ENCODE assay signal across 12 cellular contexts in genomic region chr9:90053027-90053426, GRCh38.
A peak's percentile ranks its signal among the peaks of the same experiment; 100 is the strongest.
DNase-seq lines count a peak whose midpoint lies in the region; ATAC-seq, FAIRE-seq and TF ChIP-seq lines count a peak whose summit lies in the region.
"Had no signal": no experiment of that assay in that cellular context is flagged by ENCODE, and none has a peak within 500 bp of the region (broad histone marks: within the 10 kb centered on the region; RNA-seq: fewer than 3 reads in every experiment).

No MANE protein-coding gene starts in this region.

- H2AFZ ChIP-seq in astrocyte (ENCODE audit: low read depth, low read length) (no peak overlapping the region), neural progenitor cell (replicated peaks) (no peak overlapping the region)

- H4K20me1 ChIP-seq in astrocyte (ENCODE audit: insufficient read depth, low read length), result no peaks in the 10 kb centered on the region
- no peaks in the 10 kb centered on the region for H4K20me1 ChIP-seq in neural progenitor cell (ENCODE audit: low read depth)
- H4K20me1 ChIP-seq: BLaER1 treated with 17β-estradiol and CSF1 and Interleukin-3, amounts not matched to agents 10 nM and 100 nM had no signal

- H3K27ac ChIP-seq in astrocyte (ENCODE audit: low read depth, low read length) (no peak overlapping the region), neural progenitor cell (no peak overlapping the region)
- H3K27ac ChIP-seq: BLaER1 treated with 17β-estradiol and CSF1 and Interleukin-3, amounts not matched to agents 10 nM and 100 nM had no signal

- ATAC-seq in activated CD8-positive, alpha-beta memory T cell treated with anti-CD3 and anti-CD28 coated beads, Interleukin-2, amount 10 ng/mL, durations not matched to agents 7 days and 5 days, result no peak

- H3K4me3 Mint-ChIP-seq in activated CD8-positive, alpha-beta memory T cell treated with anti-CD3 and anti-CD28 coated beads, Interleukin-2, amount 10 ng/mL, durations not matched to agents 7 days and 5 days, result no peak overlapping the region
- H3K4me3 Mint-ChIP-seq in astrocyte (ENCODE audit: unreplicated experiment) (no peak overlapping the region), neural progenitor cell (no peak overlapping the region)

- CTCF ChIA-PET in activated CD8-positive, alpha-beta memory T cell treated with anti-CD3 and anti-CD28 coated beads, Interleukin-2, amount 10 ng/mL, durations not matched to agents 7 days and 5 days (lab: Charles Lee), result interaction anchor here (1.3 kb wide), 1 partner anchor 47 kb away, joined by 3 read pairs; no protein-coding TSS in a partner anchor

- H3K27ac Mint-ChIP-seq in activated CD8-positive, alpha-beta memory T cell treated with anti-CD3 and anti-CD28 coated beads, Interleukin-2, amount 10 ng/mL, durations not matched to agents 7 days and 5 days, result no peak overlapping the region
- H3K27ac Mint-ChIP-seq in astrocyte (ENCODE audit: unreplicated experiment) (no peak overlapping the region), neural progenitor cell (no peak overlapping the region)

- H3K79me2 ChIP-seq in astrocyte (ENCODE audit: insufficient read depth, low read length) (no peaks in the 10 kb centered on the region), neural progenitor cell (ENCODE audit: low read depth) (no peaks in the 10 kb centered on the region)

- no peak for FAIRE-seq in astrocyte (lab: Jason Lieb, UNC)
- FAIRE-seq: GM18507 had no signal

- H3K4me1 ChIP-seq in astrocyte (ENCODE audit: insufficient read depth, low read length) (no peaks in the 10 kb centered on the region), neural progenitor cell (no peaks in the 10 kb centered on the region)
- H3K4me1 ChIP-seq: BLaER1 treated with 17β-estradiol and CSF1 and Interleukin-3, amounts not matched to agents 10 nM and 100 nM had no signal

- no peaks in the 10 kb centered on the region for H3K36me3 Mint-ChIP-seq in activated CD8-positive, alpha-beta memory T cell treated with anti-CD3 and anti-CD28 coated beads, Interleukin-2, amount 10 ng/mL, durations not matched to agents 7 days and 5 days
- H3K36me3 Mint-ChIP-seq in astrocyte (ENCODE audit: low read depth, unreplicated experiment), result peaks cover 2% of the 10 kb centered on the region
- no peaks in the 10 kb centered on the region for H3K36me3 Mint-ChIP-seq in neural progenitor cell

- no peaks in the 10 kb centered on the region for H3K27me3 ChIP-seq in astrocyte (ENCODE audit: insufficient read depth, low read length)
- no peaks in the 10 kb centered on the region for H3K27me3 ChIP-seq in neural progenitor cell
- H3K27me3 ChIP-seq: BLaER1 treated with 17β-estradiol and CSF1 and Interleukin-3, amounts not matched to agents 10 nM and 100 nM had no signal

- peak; percentile 4 for TF ChIP-seq CTCF in astrocyte (IDR thresholded peaks at IDR 0.05; ENCODE audit: insufficient read depth, low read depth, low read length)
- peak; percentile 47 for TF ChIP-seq CTCF in neural progenitor cell (IDR thresholded peaks at IDR 0.05)

- peak; percentile 41 for DNase-seq in activated CD8-positive, alpha-beta memory T cell treated with anti-CD3 and anti-CD28 coated beads, Interleukin-2, amount 10 ng/mL, durations not matched to agents 7 days and 5 days
- no peak for DNase-seq in activated CD8-positive, alpha-beta memory T cell treated with anti-CD3 and anti-CD28 coated beads, Interleukin-2, amount 50 U/mL, for 48 hours
- DNase-seq in HuH-7 (ENCODE audit: low spot score) (peak; percentile 20), astrocyte (ENCODE audit: low read depth) (no peak), neural progenitor cell (ENCODE audit: low spot score) (no peak), NK-92 (lab: John Stamatoyannopoulos, UW; ENCODE audit: unreplicated experiment) (no peak), GDM1 (lab: John Stamatoyannopoulos, UW) (no peak), NCI-H524 treated with DMSO at 0.1 percent for 48 hours (lab: John Stamatoyannopoulos, UW) (no peak)
- DNase-seq: activated T-cell treated with anti-CD3 and anti-CD28 coated beads for 4 hours, NCI-H2029 treated with DMSO at 0.1 percent for 48 hours had no signal

- no peak overlapping the region for H3K4me2 ChIP-seq in astrocyte (ENCODE audit: low read length)
- H3K4me2 ChIP-seq in neural progenitor cell, result no peak overlapping the region
- H3K4me2 ChIP-seq: BLaER1 treated with 17β-estradiol and CSF1 and Interleukin-3, amounts not matched to agents 10 nM and 100 nM had no signal

- no peak overlapping the region for H3K9ac ChIP-seq in astrocyte (ENCODE audit: low read length)
- no peak overlapping the region for H3K9ac ChIP-seq in neural progenitor cell
- H3K9ac ChIP-seq: BLaER1 treated with 17β-estradiol and CSF1 and Interleukin-3, amounts not matched to agents 10 nM and 100 nM had no signal

- H3K9me3 Mint-ChIP-seq in activated CD8-positive, alpha-beta memory T cell treated with anti-CD3 and anti-CD28 coated beads, Interleukin-2, amount 10 ng/mL, durations not matched to agents 7 days and 5 days (ENCODE audit: low read depth), result peaks cover 4% of the 10 kb centered on the region
- peaks cover 14% of the 10 kb centered on the region for H3K9me3 Mint-ChIP-seq in astrocyte (ENCODE audit: unreplicated experiment)
- peaks cover 4% of the 10 kb centered on the region for H3K9me3 Mint-ChIP-seq in neural progenitor cell

- no peaks in the 10 kb centered on the region for H3F3A ChIP-seq in neural progenitor cell (ENCODE audit: low read depth)

- H3K4me3 ChIP-seq in astrocyte (ENCODE audit: insufficient read depth, low read depth, low read length) (no peak overlapping the region), neural progenitor cell (no peak overlapping the region)
- H3K4me3 ChIP-seq: BLaER1 treated with 17β-estradiol and CSF1 and Interleukin-3, amounts not matched to agents 10 nM and 100 nM had no signal

- H3K4me1 Mint-ChIP-seq in activated CD8-positive, alpha-beta memory T cell treated with anti-CD3 and anti-CD28 coated beads, Interleukin-2, amount 10 ng/mL, durations not matched to agents 7 days and 5 days, result no peaks in the 10 kb centered on the region
- no peaks in the 10 kb centered on the region for H3K4me1 Mint-ChIP-seq in astrocyte (ENCODE audit: low read depth, unreplicated experiment)
- no peaks in the 10 kb centered on the region for H3K4me1 Mint-ChIP-seq in neural progenitor cell

- no peaks in the 10 kb centered on the region for H3K9me3 ChIP-seq in astrocyte (ENCODE audit: insufficient read depth, low read depth, low read length)
- H3K9me3 ChIP-seq in neural progenitor cell (ENCODE audit: low read depth), result no peaks in the 10 kb centered on the region

- H3K27me3 Mint-ChIP-seq in activated CD8-positive, alpha-beta memory T cell treated with anti-CD3 and anti-CD28 coated beads, Interleukin-2, amount 10 ng/mL, durations not matched to agents 7 days and 5 days, result peaks cover 52% of the 10 kb centered on the region
- H3K27me3 Mint-ChIP-seq in astrocyte (ENCODE audit: low read depth, unreplicated experiment) (peaks cover 35% of the 10 kb centered on the region), neural progenitor cell (ENCODE audit: insufficient read depth, low read depth) (peaks cover 4% of the 10 kb centered on the region)

- H3K36me3 ChIP-seq in astrocyte (ENCODE audit: insufficient read depth, low read length), result no peaks in the 10 kb centered on the region
- no peaks in the 10 kb centered on the region for H3K36me3 ChIP-seq in neural progenitor cell
- H3K36me3 ChIP-seq: BLaER1 treated with 17β-estradiol and CSF1 and Interleukin-3, amounts not matched to agents 10 nM and 100 nM had no signal

Comparison
In these comparisons a context has a peak if more than half of its experiments do, and no peak if none do; other contexts are left out.
1. DNase-seq: peak in activated CD8-positive, alpha-beta memory T cell treated with anti-CD3 and anti-CD28 coated beads, Interleukin-2, amount 10 ng/mL, durations not matched to agents 7 days and 5 days (single experiment) and HuH-7 (single experiment); none in activated CD8-positive, alpha-beta memory T cell treated with anti-CD3 and anti-CD28 coated beads, Interleukin-2, amount 50 U/mL, for 48 hours (single experiment), astrocyte (single experiment), neural progenitor cell (single experiment), NK-92 (single experiment), GDM1 (single experiment) and NCI-H524 treated with DMSO at 0.1 percent for 48 hours (single experiment).